In genomic region chr14:77306406-77307098, GRCh38 we compare ENCODE assay signal across 13 cellular contexts. TPM values are rescaled to one million over a fixed set of nuclear protein-coding genes. Genes with fewer than 3 reads are reported as not detected.
DNase-seq lines count a peak whose midpoint lies in the region; ATAC-seq and TF ChIP-seq lines count a peak whose summit lies in the region.
"Had no signal": no experiment of that assay in that cellular context is flagged by ENCODE, and none has a peak within 500 bp of the region (broad histone marks: within the 10 kb centered on the region; RNA-seq: fewer than 3 reads in every experiment).

No MANE protein-coding gene starts in this region.

- intact Hi-C loops in naive thymus-derived CD4-positive, alpha-beta T cell (cut with micrococcal nuclease): loop anchor here in 1 of 2 donors (10.0 kb wide), 1 partner anchor 1258 kb away; no protein-coding TSS in a partner anchor

- H3K4me3 Mint-ChIP-seq in naive thymus-derived CD4-positive, alpha-beta T cell: no peak overlapping the region

- no peak for TF ChIP-seq EP300 in gastroesophageal sphincter (IDR thresholded peaks at IDR 0.05)

- POLR2A ChIA-PET in naive thymus-derived CD4-positive, alpha-beta T cell (lab: Charles Lee): no interaction called here

- CTCF ChIA-PET in naive thymus-derived CD4-positive, alpha-beta T cell (lab: Charles Lee): interaction anchor here (1.9 kb wide), 1 partner anchor 10 kb away, joined by 10 read pairs; no protein-coding TSS in a partner anchor

- no peak for TF ChIP-seq POLR2A in gastroesophageal sphincter (IDR thresholded peaks at IDR 0.05)

- H3K27me3 Mint-ChIP-seq in naive thymus-derived CD4-positive, alpha-beta T cell: no peaks in the 10 kb centered on the region

- TF ChIP-seq CTCF in gastroesophageal sphincter (IDR thresholded peaks at IDR 0.05): no peak

- ATAC-seq in SK-N-SH treated with all-trans-retinoic acid at 6 μM for 48 hours (peak; percentile 63), gastroesophageal sphincter (no peak)
- ATAC-seq in naive thymus-derived CD4-positive, alpha-beta T cell: no peak

- peak overlapping the region in 3 of 4 donors; percentile 24 to 58 (median 41) for H3K27ac ChIP-seq in gastroesophageal sphincter
- H3K27ac ChIP-seq in naive thymus-derived CD4-positive, alpha-beta T cell (ENCODE audit: low read depth, low read length): no peak overlapping the region
- H3K27ac ChIP-seq: BLaER1 treated with 17β-estradiol and CSF1 and Interleukin-3, amounts not matched to agents 10 nM and 100 nM; PC-9 had no signal

- no peaks in the 10 kb centered on the region for H3K27me3 ChIP-seq in gastroesophageal sphincter
- H3K27me3 ChIP-seq in naive thymus-derived CD4-positive, alpha-beta T cell (ENCODE audit: control insufficient read depth in 2 of 2, insufficient read depth in 2 of 2, low read length in 2 of 2): no peaks in the 10 kb centered on the region
- H3K27me3 ChIP-seq: BLaER1 treated with 17β-estradiol and CSF1 and Interleukin-3, amounts not matched to agents 10 nM and 100 nM had no signal

- no peaks in the 10 kb centered on the region for H3K9me3 Mint-ChIP-seq in naive thymus-derived CD4-positive, alpha-beta T cell

- no peaks in the 10 kb centered on the region for H3K9me3 ChIP-seq in gastroesophageal sphincter
- no peaks in the 10 kb centered on the region for H3K9me3 ChIP-seq in naive thymus-derived CD4-positive, alpha-beta T cell (ENCODE audit: control insufficient read depth in 2 of 3, low read length in 3 of 3)
- H3K9me3 ChIP-seq: BLaER1 treated with 17β-estradiol and CSF1 and Interleukin-3, amounts not matched to agents 10 nM and 100 nM had no signal

- DNase-seq in COLO829 (ENCODE audit: low spot score): peak; percentile 83
- peak; percentile 99 for DNase-seq in pons (ENCODE audit: low spot score)
- DNase-seq in naive thymus-derived CD4-positive, alpha-beta T cell: no peak
- no peak for DNase-seq in kidney glomerular epithelial cell (lab: John Stamatoyannopoulos, UW)
- DNase-seq in GM19238 (ENCODE audit: insufficient read length, low spot score): no peak
- DNase-seq in activated gamma-delta T cell treated with Interleukin-2 at 50 U/mL for 16 hours: no peak
- DNase-seq: activated naive CD4-positive, alpha-beta T cell; left cardiac atrium; NCI-H146; PC-9 had no signal

- peaks cover 0 to 30% (median 0%) of the 10 kb centered on the region in 3 donors for H3K4me1 ChIP-seq in gastroesophageal sphincter
- H3K4me1 ChIP-seq in naive thymus-derived CD4-positive, alpha-beta T cell (ENCODE audit: control insufficient read depth in 2 of 2, insufficient read depth in 2 of 2, low read length in 2 of 2): no peaks in the 10 kb centered on the region

- peaks cover 0 to 59% of the 10 kb centered on the region in 2 donors for H3K36me3 ChIP-seq in gastroesophageal sphincter
- H3K36me3 ChIP-seq in naive thymus-derived CD4-positive, alpha-beta T cell (ENCODE audit: control insufficient read depth in 2 of 3, insufficient read depth in 3 of 3, low read length in 3 of 3): no peaks in the 10 kb centered on the region

- H3K4me1 Mint-ChIP-seq in naive thymus-derived CD4-positive, alpha-beta T cell: peaks cover 0 to 22% (median 6%) of the 10 kb centered on the region in 7 donors

- no peak overlapping the region for H3K4me3 ChIP-seq in gastroesophageal sphincter
- no peak overlapping the region for H3K4me3 ChIP-seq in naive thymus-derived CD4-positive, alpha-beta T cell (ENCODE audit: low read length)
- H3K4me3 ChIP-seq: BLaER1 treated with 17β-estradiol and CSF1 and Interleukin-3, amounts not matched to agents 10 nM and 100 nM; PC-9 had no signal

- no peak overlapping the region for H3K27ac Mint-ChIP-seq in naive thymus-derived CD4-positive, alpha-beta T cell

- 48% methylated on average over 2 of the region's 3 CpGs; no CpG with 5 or more reads in 1 of the 2 donors for WGBS in gastroesophageal sphincter (ENCODE audit: low coverage in 1 of 2), 2 donors

- peaks cover 0 to 21% (median 5%) of the 10 kb centered on the region in 5 donors for H3K36me3 Mint-ChIP-seq in naive thymus-derived CD4-positive, alpha-beta T cell

TF ChIP-seq in SK-N-SH treated with all-trans-retinoic acid at 6 μM for 48 hours, 23 proteins besides CTCF, POLR2A, EP300 and RAD21:
- no peak for TF ChIP-seq ZNF565 (CRISPR knock-in tag; conservative IDR thresholded peaks at IDR 0.05; ENCODE audit: low read depth)
- TF ChIP-seq ISL1 (CRISPR knock-in tag; IDR thresholded peaks at IDR 0.05): no peak
- no peak for TF ChIP-seq ZFP3 (CRISPR knock-in tag; IDR thresholded peaks at IDR 0.05)
- TF ChIP-seq OSR1 (CRISPR knock-in tag; IDR thresholded peaks at IDR 0.05): no peak
- TF ChIP-seq BACH2 (CRISPR knock-in tag; IDR thresholded peaks at IDR 0.05; ENCODE audit: borderline replicate concordance): no peak
- no peak for TF ChIP-seq ZC3H10 (CRISPR knock-in tag; IDR thresholded peaks at IDR 0.05)

RNA-seq across cellular contexts. Expression of gene POMT2, which starts 14.1 kb away (rescaled TPM):
- total RNA-seq in gastroesophageal sphincter: 10 to 100 TPM in 3 of 4 donors, 1 to 10 TPM in 1; 8.1 to 20.9 (median 14.4) TPM
- total RNA-seq in naive thymus-derived CD4-positive, alpha-beta T cell: 10 to 100 TPM in 2 of 5 experiments, 1 to 10 TPM in 3; 6.9 to 15.3 (median 9.4) TPM
- under 1 TPM in 1 of 2 donors, not detected in 1; 0.39 TPM for polyA plus RNA-seq in naive thymus-derived CD4-positive, alpha-beta T cell

RNA-seq across cellular contexts. Expression of gene GSTZ1, which starts 14.3 kb away (rescaled TPM):
- 10 to 100 TPM in 2 of 4 donors, 1 to 10 TPM in 2; 6.3 to 15.4 (median 12.5) TPM for total RNA-seq in gastroesophageal sphincter
- 10 to 100 TPM in 3 of 5 experiments, 1 to 10 TPM in 2; 7.1 to 13.4 (median 11.5) TPM for total RNA-seq in naive thymus-derived CD4-positive, alpha-beta T cell
- polyA plus RNA-seq in naive thymus-derived CD4-positive, alpha-beta T cell: 1 to 10 TPM; 5.6 to 9.5 TPM

RNA-seq across cellular contexts. Expression of gene NGB, which starts 35.5 kb away (rescaled TPM):
- 1 to 10 TPM in 2 of 4 donors, under 1 TPM in 1, not detected in 1; 0.27 to 2.0 (median 1.2) TPM for total RNA-seq in gastroesophageal sphincter
- not detected for total RNA-seq in naive thymus-derived CD4-positive, alpha-beta T cell
- not detected for polyA plus RNA-seq in naive thymus-derived CD4-positive, alpha-beta T cell
- total RNA-seq: left cardiac atrium, PC-9 had no signal

Comparison
In these comparisons a context has a peak if more than half of its experiments do, and no peak if none do; other contexts are left out.
1. DNase-seq: peak in COLO829 (single experiment) and pons (single experiment); none in naive thymus-derived CD4-positive, alpha-beta T cell (0 of 9), kidney glomerular epithelial cell (single experiment), GM19238 (single experiment) and activated gamma-delta T cell treated with Interleukin-2 at 50 U/mL for 16 hours (single experiment).